11 cellular contexts compared by ENCODE assay signal in genomic region chr20:3248993-3249347, GRCh38. TPM values are rescaled to one million over a fixed set of nuclear protein-coding genes. Genes with fewer than 3 reads are reported as not detected.
A peak's percentile ranks its signal among the peaks of the same experiment; 100 is the strongest.
DNase-seq lines count a peak whose midpoint lies in the region; ATAC-seq and TF ChIP-seq lines count a peak whose summit lies in the region.
"Had no signal": no experiment of that assay in that cellular context is flagged by ENCODE, and none has a peak within 500 bp of the region (broad histone marks: within the 10 kb centered on the region; RNA-seq: fewer than 3 reads in every experiment).

No MANE protein-coding gene starts in this region.

- no peak overlapping the region for H3K27ac ChIP-seq in subcutaneous abdominal adipose tissue (ENCODE audit: low read depth, low read length)

- no peaks in the 10 kb centered on the region for H3K9me3 Mint-ChIP-seq in activated T-cell treated with anti-CD3 and anti-CD28 coated beads, Interleukin-2, amount 50 U/mL, for 4 hours

- H3K27me3 ChIP-seq in subcutaneous abdominal adipose tissue (ENCODE audit: control insufficient read depth in 5 of 5, insufficient read depth in 4 of 5, low read length in 5 of 5) = peaks cover 6 to 24% (median 13%) of the 10 kb centered on the region in 5 donors

- H3K9ac ChIP-seq in subcutaneous abdominal adipose tissue (ENCODE audit: low read length in 5 of 5) = peak overlapping the region in 2 of 5 donors; percentile 11 to 41

- H3K36me3 ChIP-seq in subcutaneous abdominal adipose tissue (ENCODE audit: control insufficient read depth in 5 of 5, insufficient read depth in 5 of 5, low read length in 5 of 5) = peaks cover 0 to 38% (median 24%) of the 10 kb centered on the region in 5 donors

- H3K4me3 Mint-ChIP-seq in activated T-cell treated with anti-CD3 and anti-CD28 coated beads, Interleukin-2, amount 50 U/mL, for 4 hours = peak overlapping the region; percentile 38

- peak overlapping the region; percentile 20 for H3K4me3 ChIP-seq in astrocyte of the spinal cord (ENCODE audit: low read depth, low read length)
- H3K4me3 ChIP-seq in iPS-18c (ENCODE audit: insufficient read depth, low read depth, low read length) = peak overlapping the region; percentile 47
- H3K4me3 ChIP-seq in subcutaneous abdominal adipose tissue (ENCODE audit: low read depth in 1 of 5, low read length in 5 of 5) = peak overlapping the region in 3 of 5 donors; percentile 37 to 50 (median 38)

- H3K4me1 Mint-ChIP-seq in activated T-cell treated with anti-CD3 and anti-CD28 coated beads, Interleukin-2, amount 50 U/mL, for 4 hours (ENCODE audit: low read depth) = peaks cover 2% of the 10 kb centered on the region

- in situ Hi-C loops in astrocyte of the spinal cord (cut with HindIII; ENCODE audit: low sequenced_read_pairs) = no loop called here

- H3K36me3 Mint-ChIP-seq in activated T-cell treated with anti-CD3 and anti-CD28 coated beads, Interleukin-2, amount 50 U/mL, for 4 hours (ENCODE audit: insufficient read depth) = no peaks in the 10 kb centered on the region

- peaks cover 33% of the 10 kb centered on the region for H3K27me3 Mint-ChIP-seq in activated T-cell treated with anti-CD3 and anti-CD28 coated beads, Interleukin-2, amount 50 U/mL, for 4 hours (ENCODE audit: low read depth)

- ATAC-seq in activated T-cell treated with anti-CD3 and anti-CD28 coated beads, Interleukin-2, amount 50 U/mL, for 4 hours = peak; percentile 27 to 29
- no peak for ATAC-seq in HG02884 (IDR thresholded peaks at IDR 0.05; ENCODE audit: unreplicated experiment)

- H3K4me1 ChIP-seq in subcutaneous abdominal adipose tissue (ENCODE audit: control insufficient read depth in 5 of 5, insufficient read depth in 5 of 5, low read length in 5 of 5) = peaks cover 0 to 13% (median 12%) of the 10 kb centered on the region in 5 donors

- DNase-seq in activated T-cell treated with anti-CD3 and anti-CD28 coated beads, Interleukin-2, amount 50 U/mL, for 4 hours = no peak
- DNase-seq in activated T-cell treated with anti-CD3 and anti-CD28 coated beads for 4 hours (no peak), astrocyte of the spinal cord (ENCODE audit: low read depth, low spot score) (no peak), T-helper 1 cell (no peak)
- DNase-seq in central memory CD4-positive, alpha-beta T cell = no peak
- DNase-seq: C1 segment of cervical spinal cord; effector CD4-positive, alpha-beta T cell; NCI-H1048 had no signal

- H3K9me3 ChIP-seq in iPS-18c (ENCODE audit: control insufficient read depth, insufficient read depth, low read length) (peaks cover 2% of the 10 kb centered on the region), subcutaneous abdominal adipose tissue (ENCODE audit: control insufficient read depth in 5 of 5, low read length in 5 of 5) (no peaks in the 10 kb centered on the region)

- TF ChIP-seq CTCF in astrocyte of the spinal cord (IDR thresholded peaks at IDR 0.05; ENCODE audit: low read depth, low read length) = no peak

RNA-seq across cellular contexts. Expression of gene SLC4A11, which starts 10.0 kb away (rescaled TPM):
- 1 to 10 TPM; 1.3 to 3.1 (median 1.4) TPM for total RNA-seq in activated T-cell treated with anti-CD3 and anti-CD28 coated beads, Interleukin-2, amount 50 U/mL, for 4 hours

RNA-seq across cellular contexts. Expression of gene ITPA, which starts 39.7 kb away (rescaled TPM):
- 100 to 1,000 TPM; 106 to 138 (median 130) TPM for total RNA-seq in activated T-cell treated with anti-CD3 and anti-CD28 coated beads, Interleukin-2, amount 50 U/mL, for 4 hours

RNA-seq across cellular contexts. Expression of gene DDRGK1, which starts 44.5 kb away (rescaled TPM):
- 10 to 100 TPM; 65.4 to 75.8 (median 68.9) TPM for total RNA-seq in activated T-cell treated with anti-CD3 and anti-CD28 coated beads, Interleukin-2, amount 50 U/mL, for 4 hours
